20 cellular contexts compared by ENCODE assay signal in the genomic region with DNA sequence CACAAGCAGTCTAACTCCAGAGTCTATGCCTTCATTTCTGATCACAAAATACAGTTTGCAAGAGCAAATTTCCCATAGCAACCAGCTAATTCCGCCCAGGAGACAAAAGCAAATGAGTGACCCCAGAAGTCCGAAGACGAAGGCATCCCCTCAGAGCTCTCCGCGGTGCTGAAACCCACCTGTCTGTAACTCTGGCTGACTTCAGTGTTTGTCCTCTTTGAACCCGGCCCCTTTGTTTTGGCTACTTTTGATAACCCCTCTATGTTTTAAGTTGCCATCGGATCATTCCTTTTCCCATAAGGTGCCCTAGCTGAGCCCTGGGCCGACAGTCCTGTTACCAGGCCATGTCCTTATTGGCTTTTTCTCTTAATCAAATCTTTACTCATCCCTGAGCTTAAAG.
DNase-seq lines count a peak whose midpoint lies in the region; ATAC-seq, FAIRE-seq and TF ChIP-seq lines count a peak whose summit lies in the region.
"Had no signal": no experiment of that assay in that cellular context is flagged by ENCODE, and none has a peak within 500 bp of the region (broad histone marks: within the 10 kb centered on the region; RNA-seq: fewer than 3 reads in every experiment).

No MANE protein-coding gene starts in this region.

- RAD21 ChIA-PET in GM12878 (lab: Charles Lee; ENCODE audit: unreplicated experiment) = no interaction called here

- ATAC-seq in activated CD8-positive, alpha-beta memory T cell treated with anti-CD3 and anti-CD28 coated beads, Interleukin-2, amount 10 ng/mL, durations not matched to agents 7 days and 5 days = no peak
- no peak for ATAC-seq in GM12878
- ATAC-seq in GM21717 (IDR thresholded peaks at IDR 0.05; ENCODE audit: unreplicated experiment) = no peak
- ATAC-seq: heart left ventricle had no signal

- 22% methylated on average over 8 of the region's 8 CpGs for WGBS in GM12878 (ENCODE audit: insufficient coverage, insufficient replicate concordance, low lambda C conversion rate, missing lambda C conversion rate)

- TF ChIP-seq CTCF in GM12878 (IDR thresholded peaks at IDR 0.05 in 2 of 3, conservative IDR thresholded peaks at IDR 0.05 in 1 of 3; ENCODE audit: control insufficient read depth in 2 of 3, extremely low read depth in 1 of 3, insufficient read depth in 1 of 3, low read depth in 3 of 3, low read length in 3 of 3) = no peak
- TF ChIP-seq CTCF in GM10248 (IDR thresholded peaks at IDR 0.05; ENCODE audit: control extremely low read depth, extremely low read depth, low read depth, missing control alignments) = no peak

- H3K79me2 ChIP-seq in GM12878 (ENCODE audit: control insufficient read depth, insufficient read depth, low read length) = no peaks in the 10 kb centered on the region
- H3K79me2 ChIP-seq: parathyroid adenoma had no signal

- H3K4me1 Mint-ChIP-seq in activated CD8-positive, alpha-beta memory T cell treated with anti-CD3 and anti-CD28 coated beads, Interleukin-2, amount 10 ng/mL, durations not matched to agents 7 days and 5 days = no peaks in the 10 kb centered on the region
- H3K4me1 Mint-ChIP-seq: activated naive CD4-positive, alpha-beta T cell treated with anti-CD3 and anti-CD28 coated beads, Interleukin-2, amount 10 ng/mL, durations not matched to agents 7 days and 5 days had no signal

- no peak overlapping the region for H2AFZ ChIP-seq in GM12878 (ENCODE audit: control insufficient read depth, low read depth, low read length)
- H2AFZ ChIP-seq: parathyroid adenoma had no signal

- no peaks in the 10 kb centered on the region for H3K4me1 ChIP-seq in GM12878 (ENCODE audit: control insufficient read depth, insufficient read depth, low read length)
- H3K4me1 ChIP-seq: heart left ventricle, parathyroid adenoma had no signal

- H3K36me3 ChIP-seq in GM12878 (ENCODE audit: control insufficient read depth in 2 of 2, insufficient read depth in 2 of 2, low read length in 1 of 2) = no peaks in the 10 kb centered on the region
- H3K36me3 ChIP-seq: heart left ventricle had no signal

- no peak for TF ChIP-seq RAD21 in GM12878 (IDR thresholded peaks at IDR 0.05; ENCODE audit: insufficient read depth, low read depth, low read length)

- no peak overlapping the region for H3K4me3 Mint-ChIP-seq in activated CD8-positive, alpha-beta memory T cell treated with anti-CD3 and anti-CD28 coated beads, Interleukin-2, amount 10 ng/mL, durations not matched to agents 7 days and 5 days
- H3K4me3 Mint-ChIP-seq: activated naive CD4-positive, alpha-beta T cell treated with anti-CD3 and anti-CD28 coated beads, Interleukin-2, amount 10 ng/mL, durations not matched to agents 7 days and 5 days had no signal

- H3K27ac Mint-ChIP-seq in activated CD8-positive, alpha-beta memory T cell treated with anti-CD3 and anti-CD28 coated beads, Interleukin-2, amount 10 ng/mL, durations not matched to agents 7 days and 5 days = no peak overlapping the region
- H3K27ac Mint-ChIP-seq: activated naive CD4-positive, alpha-beta T cell treated with anti-CD3 and anti-CD28 coated beads, Interleukin-2, amount 10 ng/mL, durations not matched to agents 7 days and 5 days had no signal

- POLR2A ChIA-PET in GM12878 (lab: Charles Lee) = no interaction called here
- POLR2A ChIA-PET in GM10248 (lab: Yijun Ruan, JAX) = no interaction called here

- FAIRE-seq in GM12878 (lab: Jason Lieb, UNC) = no peak
- FAIRE-seq: GM12892 had no signal

- SMC1A ChIA-PET in GM12878 (lab: Charles Lee; ENCODE audit: uncharacterized antibody, unreplicated experiment) = no interaction called here

- H3K9ac ChIP-seq in GM12878 (ENCODE audit: control insufficient read depth, insufficient read depth, low read length) = no peak overlapping the region
- H3K9ac ChIP-seq: parathyroid adenoma had no signal

- no peak for TF ChIP-seq EP300 in GM12878 (IDR thresholded peaks at IDR 0.05; ENCODE audit: borderline replicate concordance in 1 of 2, control insufficient read depth in 1 of 2, low read depth in 2 of 2, low read length in 2 of 2)

- no peaks in the 10 kb centered on the region; the same call in 1 of the 2 replicates for H4K20me1 ChIP-seq in GM12878 (ENCODE audit: control insufficient read depth, insufficient read depth)

- no peak overlapping the region for H3K4me3 ChIP-seq in GM12878
- H3K4me3 ChIP-seq: heart left ventricle had no signal

- intact Hi-C loops in GM12878 (cut with micrococcal nuclease; ENCODE audit: unreplicated experiment) = no loop called here

- no peaks in the 10 kb centered on the region for H3K36me3 Mint-ChIP-seq in activated CD8-positive, alpha-beta memory T cell treated with anti-CD3 and anti-CD28 coated beads, Interleukin-2, amount 10 ng/mL, durations not matched to agents 7 days and 5 days
- H3K36me3 Mint-ChIP-seq: activated naive CD4-positive, alpha-beta T cell treated with anti-CD3 and anti-CD28 coated beads, Interleukin-2, amount 10 ng/mL, durations not matched to agents 7 days and 5 days had no signal

- in situ Hi-C loops in GM12878 (cut with MboI) = no loop called here

- no TSS peak for BruUV-seq in GM12878 (replicated peaks; lab: Mats Ljungman, UMichigan)

- CTCF ChIA-PET in activated CD8-positive, alpha-beta memory T cell treated with anti-CD3 and anti-CD28 coated beads, Interleukin-2, amount 10 ng/mL, durations not matched to agents 7 days and 5 days (lab: Charles Lee) = no interaction called here
- CTCF ChIA-PET in GM12878 (lab: Yijun Ruan, JAX) = no interaction called here
- CTCF ChIA-PET in GM10248 (lab: Yijun Ruan, JAX) = no interaction called here

- no peak overlapping the region for H3K27ac ChIP-seq in GM12878 (ENCODE audit: control insufficient read depth, insufficient read depth)
- H3K27ac ChIP-seq: heart left ventricle, parathyroid adenoma had no signal

- no peak for TF ChIP-seq POLR2A in GM12878 (IDR thresholded peaks at IDR 0.05; ENCODE audit: low read depth, low read length)

- no peaks in the 10 kb centered on the region; a peak in 1 of 4 replicates for H3K27me3 ChIP-seq in GM12878 (replicated peaks in 1 of 2; ENCODE audit: control insufficient read depth in 2 of 2, insufficient read depth in 2 of 2, low read length in 1 of 2)

- H3K9me3 ChIP-seq in GM12878 (replicated peaks; ENCODE audit: control insufficient read depth, insufficient read depth, low read length) = no peaks in the 10 kb centered on the region
- H3K9me3 ChIP-seq: heart left ventricle had no signal

- peaks cover 16% of the 10 kb centered on the region for H3K27me3 Mint-ChIP-seq in activated CD8-positive, alpha-beta memory T cell treated with anti-CD3 and anti-CD28 coated beads, Interleukin-2, amount 10 ng/mL, durations not matched to agents 7 days and 5 days

- peak; percentile 33 for DNase-seq in activated CD8-positive, alpha-beta memory T cell treated with anti-CD3 and anti-CD28 coated beads, Interleukin-2, amount 10 ng/mL, durations not matched to agents 7 days and 5 days
- no peak for DNase-seq in activated CD8-positive, alpha-beta memory T cell treated with anti-CD3 and anti-CD28 coated beads, Interleukin-2, amount 50 U/mL, for 4 hours
- DNase-seq in GM12878 (ENCODE audit: low read depth, low spot score) (no peak), iPS-NIHi7 (ENCODE audit: extremely low spot score) (peak; percentile 75), ureter (ENCODE audit: low spot score) (peak; percentile 15), GM10248 (ENCODE audit: extremely low spot score) (no peak), Ammon's horn (ENCODE audit: low spot score) (no peak)
- DNase-seq: activated CD4-positive, CD25-positive, alpha-beta regulatory T cell treated with anti-CD3 and anti-CD28 coated beads, Interleukin-2, amount 50 U/mL, for 72 hours; activated naive CD4-positive, alpha-beta T cell treated with anti-CD3 and anti-CD28 coated beads, Interleukin-2, amount 10 ng/mL, durations not matched to agents 7 days and 5 days; activated T-cell treated with anti-CD3 and anti-CD28 coated beads for 4 hours; NCI-H1417 treated with DMSO at 0.1 percent for 48 hours; NCI-H226; SHP77 treated with DMSO at 0.1 percent for 48 hours; stimulated activated naive CD4-positive, alpha-beta T cell; T-helper 2 cell; trophoblast cell had no signal

- H3K4me2 ChIP-seq in GM12878 (ENCODE audit: control insufficient read depth, insufficient read depth) = no peak overlapping the region

- no peaks in the 10 kb centered on the region for H3K9me3 Mint-ChIP-seq in activated CD8-positive, alpha-beta memory T cell treated with anti-CD3 and anti-CD28 coated beads, Interleukin-2, amount 10 ng/mL, durations not matched to agents 7 days and 5 days (ENCODE audit: low read depth)
- H3K9me3 Mint-ChIP-seq: activated naive CD4-positive, alpha-beta T cell treated with anti-CD3 and anti-CD28 coated beads, Interleukin-2, amount 10 ng/mL, durations not matched to agents 7 days and 5 days had no signal

TF ChIP-seq in GM12878, 131 proteins besides CTCF, POLR2A, EP300 and RAD21 (continues in another document):
- TF ChIP-seq HDAC2 (IDR thresholded peaks at IDR 0.05) (no peak), LARP7 (IDR thresholded peaks at IDR 0.05) (no peak), RFX5 (IDR thresholded peaks at IDR 0.05; ENCODE audit: low read depth, low read length) (no peak), MLLT1 (IDR thresholded peaks at IDR 0.05) (no peak), HCFC1 (IDR thresholded peaks at IDR 0.05; ENCODE audit: low read length) (no peak), MXI1 (IDR thresholded peaks at IDR 0.05; ENCODE audit: low read depth, low read length) (no peak)

Comparison
In these comparisons a context has a peak if more than half of its experiments do, and no peak if none do; other contexts are left out.
1. DNase-seq: peak in activated CD8-positive, alpha-beta memory T cell treated with anti-CD3 and anti-CD28 coated beads, Interleukin-2, amount 10 ng/mL, durations not matched to agents 7 days and 5 days (single experiment), iPS-NIHi7 (single experiment) and ureter (single experiment); none in activated CD8-positive, alpha-beta memory T cell treated with anti-CD3 and anti-CD28 coated beads, Interleukin-2, amount 50 U/mL, for 4 hours (single experiment), GM12878 (single experiment), GM10248 (single experiment) and Ammon's horn (single experiment).